ENCODE assay signal across 1 cellular context in genomic region chr14:105495101-105495989, GRCh38.
TF ChIP-seq lines count a peak whose summit lies in the region.

No MANE protein-coding gene starts in this region.

TF ChIP-seq in HepG2, 621 proteins besides CTCF, POLR2A, EP300 and RAD21 (continued from another document and continues in another):
- TF ChIP-seq UBTF (CRISPR knock-in tag; IDR thresholded peaks at IDR 0.05) (no peak), GMEB1 (CRISPR knock-in tag; IDR thresholded peaks at IDR 0.05; ENCODE audit: borderline replicate concordance) (no peak), RFX3 (CRISPR knock-in tag; IDR thresholded peaks at IDR 0.05) (no peak), NONO (IDR thresholded peaks at IDR 0.05) (no peak), NONO (CRISPR knock-in tag; conservative IDR thresholded peaks at IDR 0.05) (peak; percentile 63), ZNF577 (CRISPR knock-in tag; IDR thresholded peaks at IDR 0.05; ENCODE audit: borderline replicate concordance, low read depth) (no peak), NR3C1 (CRISPR knock-in tag; IDR thresholded peaks at IDR 0.05) (no peak), ZNF609 (CRISPR knock-in tag; IDR thresholded peaks at IDR 0.05; ENCODE audit: borderline replicate concordance) (no peak), ZNF350 (CRISPR knock-in tag; IDR thresholded peaks at IDR 0.05; ENCODE audit: borderline replicate concordance, low read depth) (0 out of 2 replicates have a peak, but pooled peaks have one; percentile 3), CREM (IDR thresholded peaks at IDR 0.05) (no peak), CREM (CRISPR knock-in tag; IDR thresholded peaks at IDR 0.05) (no peak), ZNF432 (CRISPR knock-in tag; IDR thresholded peaks at IDR 0.05; ENCODE audit: borderline replicate concordance) (no peak), KLF15 (CRISPR knock-in tag; IDR thresholded peaks at IDR 0.05; ENCODE audit: borderline replicate concordance) (no peak), IRF2 (CRISPR knock-in tag; IDR thresholded peaks at IDR 0.05) (no peak), TBX2 (CRISPR knock-in tag; IDR thresholded peaks at IDR 0.05; ENCODE audit: borderline replicate concordance) (0 out of 2 replicates have a peak, but pooled peaks have one; percentile 28), TAF15 (IDR thresholded peaks at IDR 0.05; ENCODE audit: low read depth, low read length, poor library complexity, severe bottlenecking) (peak; percentile 67), NAIF1 (CRISPR knock-in tag; IDR thresholded peaks at IDR 0.05; ENCODE audit: borderline replicate concordance) (no peak), CC2D1A (CRISPR knock-in tag; IDR thresholded peaks at IDR 0.05) (no peak), ZNF557 (CRISPR knock-in tag; IDR thresholded peaks at IDR 0.05) (no peak), RXRB (CRISPR knock-in tag; IDR thresholded peaks at IDR 0.05; ENCODE audit: borderline replicate concordance) (no peak), SMAD9 (CRISPR knock-in tag; IDR thresholded peaks at IDR 0.05) (no peak), ZNF615 (CRISPR knock-in tag; IDR thresholded peaks at IDR 0.05; ENCODE audit: borderline replicate concordance) (no peak), ZNF282 (IDR thresholded peaks at IDR 0.05; ENCODE audit: partially characterized antibody) (no peak), ZNF251 (CRISPR knock-in tag; IDR thresholded peaks at IDR 0.05) (no peak), GPBP1L1 (CRISPR knock-in tag; IDR thresholded peaks at IDR 0.05) (no peak), ELK4 (CRISPR knock-in tag; IDR thresholded peaks at IDR 0.05; ENCODE audit: borderline replicate concordance) (no peak; the same call in 1 of the 2 replicates), JUN (CRISPR knock-in tag; IDR thresholded peaks at IDR 0.05) (no peak), SP4 (CRISPR knock-in tag; IDR thresholded peaks at IDR 0.05) (no peak), ZNF574 (CRISPR knock-in tag; IDR thresholded peaks at IDR 0.05) (0 out of 2 replicates have a peak, but pooled peaks have one; percentile 14), HMGXB4 (CRISPR knock-in tag; IDR thresholded peaks at IDR 0.05; ENCODE audit: borderline replicate concordance in 1 of 2, low read depth in 1 of 2) (no peak), ZNF746 (CRISPR knock-in tag; IDR thresholded peaks at IDR 0.05) (no peak), ZNF589 (CRISPR knock-in tag; conservative IDR thresholded peaks at IDR 0.05) (0 out of 2 replicates have a peak, but pooled peaks have one; percentile 62), ARID4A (CRISPR knock-in tag; IDR thresholded peaks at IDR 0.05; ENCODE audit: borderline replicate concordance) (no peak), ZFP41 (CRISPR knock-in tag; IDR thresholded peaks at IDR 0.05; ENCODE audit: borderline replicate concordance) (no peak), ZNF775 (CRISPR knock-in tag; IDR thresholded peaks at IDR 0.05; ENCODE audit: borderline replicate concordance) (no peak), SP140L (CRISPR knock-in tag; IDR thresholded peaks at IDR 0.05; ENCODE audit: borderline replicate concordance) (no peak), ZNF672 (CRISPR knock-in tag; IDR thresholded peaks at IDR 0.05) (no peak), ZNF292 (CRISPR knock-in tag; IDR thresholded peaks at IDR 0.05; ENCODE audit: borderline replicate concordance, low read depth) (0 out of 2 replicates have a peak, but pooled peaks have one; percentile 29), NCOA2 (CRISPR knock-in tag; IDR thresholded peaks at IDR 0.05) (no peak), BRCA1 (CRISPR knock-in tag; IDR thresholded peaks at IDR 0.05) (no peak), KLF13 (CRISPR knock-in tag; IDR thresholded peaks at IDR 0.05) (0 out of 2 replicates have a peak, but pooled peaks have one; percentile 14), ZNF616 (CRISPR knock-in tag; IDR thresholded peaks at IDR 0.05; ENCODE audit: low read depth) (no peak), ZSCAN30 (CRISPR knock-in tag; IDR thresholded peaks at IDR 0.05) (no peak)
